ENCODE assay signal across 21 cellular contexts in the genomic region with DNA sequence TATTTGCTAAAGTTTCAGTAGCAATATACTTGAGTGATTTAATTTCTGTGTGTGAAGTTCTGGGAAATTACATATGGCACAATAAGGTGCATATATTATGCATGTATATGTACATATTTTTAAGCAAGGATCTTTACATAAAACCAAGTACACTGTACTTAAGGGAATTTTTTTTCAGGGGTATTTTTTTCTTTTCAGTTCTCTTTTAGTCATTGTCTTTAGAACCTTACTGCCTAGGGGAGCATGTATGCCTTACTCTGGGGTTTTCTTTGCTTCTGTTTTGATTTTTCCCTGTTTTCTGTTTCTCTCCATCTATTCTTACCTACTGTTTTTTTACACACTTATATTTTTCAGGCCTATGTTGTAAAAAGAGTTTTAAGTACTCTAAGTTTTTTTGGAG. TPM values are rescaled to one million over a fixed set of nuclear protein-coding genes. Genes with fewer than 3 reads are reported as not detected.
DNase-seq lines count a peak whose midpoint lies in the region; ATAC-seq and TF ChIP-seq lines count a peak whose summit lies in the region.
"Had no signal": no experiment of that assay in that cellular context is flagged by ENCODE, and none has a peak within 500 bp of the region (broad histone marks: within the 10 kb centered on the region; RNA-seq: fewer than 3 reads in every experiment).

No MANE protein-coding gene starts in this region.

- POLR2A ChIA-PET in activated CD8-positive, alpha-beta T cell treated with anti-CD3 and anti-CD28 coated beads for 36 hours (lab: Charles Lee): interaction anchor here (0.6 to 1.5 kb wide), 2 partner anchors 18 to 1824 kb away, joined by 3 to 4 read pairs; no protein-coding TSS in a partner anchor

- H3K9me3 Mint-ChIP-seq in activated CD8-positive, alpha-beta T cell treated with anti-CD3 and anti-CD28 coated beads for 36 hours: no peaks in the 10 kb centered on the region
- H3K9me3 Mint-ChIP-seq: T-helper 1 cell treated with Interleukin-12 subunit alpha and Interleukin-12 subunit beta and Interleukin-4 antibody, amounts not matched to agents 30 μg/mL and 1 μg/mL, for 36 hours; type B pancreatic cell had no signal

- DNase-seq in stimulated activated CD4-positive, alpha-beta T cell treated with anti-CD3 and anti-CD28 coated beads, Interleukin-12 subunit alpha, Interleukin-12 subunit beta, amount 100 ng/mL, for 4 hours: no peak
- DNase-seq in activated CD8-positive, alpha-beta T cell treated with anti-CD3 and anti-CD28 coated beads for 36 hours: no peak
- DNase-seq in SHP77 (lab: John Stamatoyannopoulos, UW) (no peak), nucleus accumbens (lab: John Stamatoyannopoulos, UW) (no peak)
- DNase-seq: activated T-cell treated with anti-CD3 and anti-CD28 coated beads for 4 hours; left cardiac atrium; NCI-H1092 treated with DMSO at 0.1 percent for 48 hours; NCI-H2171; NCI-H82; RPMI8226; stimulated activated CD4-positive, alpha-beta T cell treated with anti-CD3 and anti-CD28 coated beads, Interleukin-4, amount 100 ng/mL, for 24 hours had no signal

- peaks cover 11% of the 10 kb centered on the region for H3K4me1 Mint-ChIP-seq in activated CD8-positive, alpha-beta T cell treated with anti-CD3 and anti-CD28 coated beads for 36 hours (ENCODE audit: low read depth)

- no peak for TF ChIP-seq CTCF in activated CD8-positive, alpha-beta T cell treated with anti-CD3 and anti-CD28 coated beads for 36 hours (IDR thresholded peaks at IDR 0.05)

- ATAC-seq in GM18511 (IDR thresholded peaks at IDR 0.05; ENCODE audit: unreplicated experiment) (peak; percentile 71), GM21381 (IDR thresholded peaks at IDR 0.05; ENCODE audit: unreplicated experiment) (peak; percentile 49), HG02763 (IDR thresholded peaks at IDR 0.05; ENCODE audit: unreplicated experiment) (peak; percentile 51), HG03520 (IDR thresholded peaks at IDR 0.05; ENCODE audit: unreplicated experiment) (peak; percentile 47)
- ATAC-seq in activated CD8-positive, alpha-beta T cell treated with anti-CD3 and anti-CD28 coated beads for 36 hours: no peak
- ATAC-seq: activated CD4-positive, CD25-positive, alpha-beta regulatory T cell treated with anti-CD3 and anti-CD28 coated beads, Interleukin-2, amount 50 U/mL, for 24 hours; K562; left cardiac atrium; sciatic nerve had no signal

- H3K36me3 Mint-ChIP-seq in activated CD8-positive, alpha-beta T cell treated with anti-CD3 and anti-CD28 coated beads for 36 hours (ENCODE audit: low read depth): peaks cover 8% of the 10 kb centered on the region

- no peak overlapping the region for H3K27ac Mint-ChIP-seq in activated CD8-positive, alpha-beta T cell treated with anti-CD3 and anti-CD28 coated beads for 36 hours
- H3K27ac Mint-ChIP-seq: activated naive CD8-positive, alpha-beta T cell; T-helper 1 cell treated with Interleukin-12 subunit alpha and Interleukin-12 subunit beta and Interleukin-4 antibody, amounts not matched to agents 30 μg/mL and 1 μg/mL, for 36 hours; type B pancreatic cell had no signal

- no peak overlapping the region for H3K4me3 Mint-ChIP-seq in activated CD8-positive, alpha-beta T cell treated with anti-CD3 and anti-CD28 coated beads for 36 hours
- H3K4me3 Mint-ChIP-seq: activated naive CD8-positive, alpha-beta T cell; T-helper 1 cell treated with Interleukin-12 subunit alpha and Interleukin-12 subunit beta and Interleukin-4 antibody, amounts not matched to agents 30 μg/mL and 1 μg/mL, for 36 hours; type B pancreatic cell had no signal

- CTCF ChIA-PET in activated CD8-positive, alpha-beta T cell treated with anti-CD3 and anti-CD28 coated beads for 36 hours (lab: Charles Lee): no interaction called here

- no peaks in the 10 kb centered on the region for H3K27me3 Mint-ChIP-seq in activated CD8-positive, alpha-beta T cell treated with anti-CD3 and anti-CD28 coated beads for 36 hours
- H3K27me3 Mint-ChIP-seq: activated naive CD8-positive, alpha-beta T cell; type B pancreatic cell had no signal

- intact Hi-C loops in activated CD8-positive, alpha-beta T cell treated with anti-CD3 and anti-CD28 coated beads for 36 hours (cut with micrococcal nuclease): no loop called here

RNA-seq across cellular contexts. Expression of gene RAP2A, which starts 7.4 kb away (rescaled TPM):
- total RNA-seq in activated CD8-positive, alpha-beta T cell treated with anti-CD3 and anti-CD28 coated beads for 36 hours: 10 to 100 TPM; 19.8 to 21.5 TPM
